ENCODE assay signal across 1 cellular context in the genomic region with DNA sequence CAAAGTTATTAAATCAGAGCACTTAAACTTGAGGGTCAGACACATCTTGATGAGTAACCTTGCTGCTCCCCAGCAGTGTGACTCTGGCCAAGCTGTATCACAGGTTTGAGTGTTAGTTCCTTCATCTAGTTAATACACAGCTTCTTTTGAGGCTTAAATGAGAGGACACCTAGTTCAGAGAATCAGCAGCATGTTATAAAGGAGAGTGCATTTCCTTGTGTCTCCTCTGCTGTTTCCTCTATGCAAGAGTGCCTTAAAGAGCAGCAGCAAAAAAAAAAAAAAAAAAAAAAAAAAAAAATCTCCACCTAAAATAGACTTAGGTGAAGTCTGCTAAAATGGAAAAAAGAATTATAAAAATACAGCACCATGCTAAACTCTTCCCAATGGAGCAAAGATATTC.
A peak's percentile ranks its signal among the peaks of the same experiment; 100 is the strongest.
TF ChIP-seq lines count a peak whose summit lies in the region.

No MANE protein-coding gene starts in this region.

TF ChIP-seq in HEK293, 187 proteins besides CTCF, POLR2A, EP300 and RAD21 (continued from another document):
- TF ChIP-seq, protein P1, sequence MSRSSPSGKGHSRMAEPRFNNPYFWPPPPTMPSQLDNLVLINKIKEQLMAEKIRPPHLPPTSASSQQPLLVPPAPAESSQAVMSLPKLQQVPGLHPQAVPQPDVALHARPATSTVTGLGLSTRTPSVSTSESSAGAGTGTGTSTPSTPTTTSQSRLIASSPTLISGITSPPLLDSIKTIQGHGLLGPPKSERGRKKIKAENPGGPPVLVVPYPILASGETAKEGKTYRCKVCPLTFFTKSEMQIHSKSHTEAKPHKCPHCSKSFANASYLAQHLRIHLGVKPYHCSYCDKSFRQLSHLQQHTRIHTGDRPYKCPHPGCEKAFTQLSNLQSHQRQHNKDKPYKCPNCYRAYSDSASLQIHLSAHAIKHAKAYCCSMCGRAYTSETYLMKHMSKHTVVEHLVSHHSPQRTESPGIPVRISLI (tag by site-specific recombination; IDR thresholded peaks at IDR 0.05), result peak; percentile 40; the same call in 1 of the 2 replicates
TF ChIP-seq in HEK293: peak in this region for 1.
